In genomic region chr16:77273-77806, GRCh38 we compare ENCODE assay signal across 8 cellular contexts. TPM values are rescaled to one million over a fixed set of nuclear protein-coding genes. Genes with fewer than 3 reads are reported as not detected.
DNase-seq lines count a peak whose midpoint lies in the region; ATAC-seq and TF ChIP-seq lines count a peak whose summit lies in the region.

No MANE protein-coding gene starts in this region.

- TF ChIP-seq CTCF in VCaP (conservative IDR thresholded peaks at IDR 0.05) (no peak), thoracic aorta (IDR thresholded peaks at IDR 0.05) (no peak)

- no peaks in the 10 kb centered on the region for H3K9me3 Mint-ChIP-seq in CD8-positive, alpha-beta memory T cell
- no peaks in the 10 kb centered on the region for H3K9me3 Mint-ChIP-seq in effector memory CD8-positive, alpha-beta T cell

- peaks cover 6% of the 10 kb centered on the region for H3K79me1 ChIP-seq in mesendoderm (ENCODE audit: low read length)

- peak overlapping the region; percentile 98 for H3K56ac ChIP-seq in mesendoderm (ENCODE audit: low read length)

- POLR2A ChIA-PET in CD8-positive, alpha-beta memory T cell (lab: Charles Lee) = interaction anchor here (0.9 kb wide), 1 partner anchor 20 kb away, joined by 3 read pairs; no protein-coding TSS in a partner anchor

- no CpG with 5 or more reads among the region's 31 CpGs for WGBS in mesendoderm (ENCODE audit: extremely low coverage, insufficient coverage, low lambda C conversion rate)

- H3K27me3 ChIP-seq in CD8-positive, alpha-beta memory T cell (ENCODE audit: insufficient read depth, low read length, poor library complexity, severe bottlenecking) = peaks cover 18% of the 10 kb centered on the region
- H3K27me3 ChIP-seq in mesendoderm (ENCODE audit: insufficient read depth, low read length, poor library complexity) (no peaks in the 10 kb centered on the region), thoracic aorta (replicated peaks; ENCODE audit: insufficient read depth) (no peaks in the 10 kb centered on the region)

- H3K4ac ChIP-seq in mesendoderm (ENCODE audit: low read depth, low read length) = peak overlapping the region; percentile 75

- H2AK5ac ChIP-seq in mesendoderm (ENCODE audit: low read length) = peak overlapping the region; percentile 71

- peak overlapping the region; percentile 30 for H3K23ac ChIP-seq in mesendoderm (ENCODE audit: low read length)

- peaks cover 16 to 17% of the 10 kb centered on the region in 2 donors for H3K27me3 Mint-ChIP-seq in CD8-positive, alpha-beta memory T cell
- H3K27me3 Mint-ChIP-seq in effector memory CD8-positive, alpha-beta T cell = peaks cover 20 to 28% of the 10 kb centered on the region in 2 donors

- no peak overlapping the region for H2BK15ac ChIP-seq in mesendoderm (replicated peaks; ENCODE audit: low read depth)

- H4K8ac ChIP-seq in mesendoderm (ENCODE audit: low read depth, low read length) = peak overlapping the region; percentile 2

- H3K36me3 ChIP-seq in CD8-positive, alpha-beta memory T cell (ENCODE audit: insufficient read depth, low read length) = no peaks in the 10 kb centered on the region
- H3K36me3 ChIP-seq in mesendoderm (ENCODE audit: control insufficient read depth, insufficient read depth, low read length) = peaks cover 4% of the 10 kb centered on the region
- peaks cover 4% of the 10 kb centered on the region for H3K36me3 ChIP-seq in thoracic aorta

- H3K9ac ChIP-seq in mesendoderm (ENCODE audit: low read length) = peak overlapping the region; percentile 99

- peak; percentile 21 for ATAC-seq in HG03460 (IDR thresholded peaks at IDR 0.05; ENCODE audit: unreplicated experiment)
- peak; percentile 25 for ATAC-seq in effector memory CD8-positive, alpha-beta T cell (replicated peaks)
- peak; percentile 24 for ATAC-seq in thoracic aorta (ENCODE audit: insufficient number of reproducible peaks, low FRiP score, low read depth)

- H3K9me3 ChIP-seq in CD8-positive, alpha-beta memory T cell (ENCODE audit: low read length) = no peaks in the 10 kb centered on the region
- H3K9me3 ChIP-seq in thoracic aorta = no peaks in the 10 kb centered on the region

- CTCF ChIA-PET in CD8-positive, alpha-beta memory T cell (lab: Charles Lee) = interaction anchor here (1.3 to 3.9 kb wide), 3 partner anchors 12 to 30 kb away, joined by 3 to 24 read pairs (median 10); no protein-coding TSS in a partner anchor

- H3K79me2 ChIP-seq in mesendoderm (ENCODE audit: control insufficient read depth, insufficient read depth, low read length) = no peaks in the 10 kb centered on the region

- peak overlapping the region; percentile 21 for H2BK120ac ChIP-seq in mesendoderm (ENCODE audit: low read depth, low read length)

- H4K5ac ChIP-seq in mesendoderm (ENCODE audit: low read length) = no peak overlapping the region

- H2BK5ac ChIP-seq in mesendoderm (ENCODE audit: low read length) = peak overlapping the region; percentile 61

- H3K4me1 Mint-ChIP-seq in CD8-positive, alpha-beta memory T cell = peaks cover 20 to 40% (median 28%) of the 10 kb centered on the region in 3 donors
- peaks cover 31% of the 10 kb centered on the region in 2 donors for H3K4me1 Mint-ChIP-seq in effector memory CD8-positive, alpha-beta T cell (ENCODE audit: low read depth in 2 of 2)

- peak overlapping the region; percentile 82 for H3K18ac ChIP-seq in mesendoderm (ENCODE audit: low read length)

- H3K4me3 Mint-ChIP-seq in CD8-positive, alpha-beta memory T cell = peak overlapping the region; percentile 66 to 91 (median 76)
- H3K4me3 Mint-ChIP-seq in effector memory CD8-positive, alpha-beta T cell = peak overlapping the region; percentile 84 to 87

- peak in 4 of 5 donors; percentile 6 to 55 (median 14) for DNase-seq in CD8-positive, alpha-beta memory T cell
- DNase-seq in GM19240 (ENCODE audit: insufficient read length, low spot score) = peak; percentile 80
- DNase-seq in effector memory CD8-positive, alpha-beta T cell = peak in 1 of 3 experiments; percentile 10
- DNase-seq in mesendoderm = peak; percentile 84
- DNase-seq in thoracic aorta (ENCODE audit: low spot score) = no peak
- DNase-seq in GOT3 (lab: John Stamatoyannopoulos, UW) = no peak

- peak overlapping the region; percentile 65 for H3K27ac ChIP-seq in CD8-positive, alpha-beta memory T cell (ENCODE audit: low read depth, low read length)
- H3K27ac ChIP-seq in VCaP (peak overlapping the region; percentile 81), mesendoderm (ENCODE audit: low read depth, low read length) (peak overlapping the region; percentile 93), thoracic aorta (peak overlapping the region; percentile 95 to 98)

- H3K4me3 ChIP-seq in CD8-positive, alpha-beta memory T cell (ENCODE audit: low read length) = peak overlapping the region; percentile 53
- H3K4me3 ChIP-seq in mesendoderm (ENCODE audit: low read length) (no peak overlapping the region), thoracic aorta (peak overlapping the region; percentile 76)

- peaks cover 25% of the 10 kb centered on the region for H3K4me1 ChIP-seq in CD8-positive, alpha-beta memory T cell (ENCODE audit: insufficient read depth, low read length)
- peaks cover 36% of the 10 kb centered on the region for H3K4me1 ChIP-seq in mesendoderm (ENCODE audit: control insufficient read depth, low read depth, low read length)
- peaks cover 32 to 76% of the 10 kb centered on the region in 2 donors for H3K4me1 ChIP-seq in thoracic aorta (ENCODE audit: control insufficient read depth in 1 of 2, low read depth in 2 of 2)

- peaks cover 0 to 20% (median 0%) of the 10 kb centered on the region in 3 donors for H3K36me3 Mint-ChIP-seq in CD8-positive, alpha-beta memory T cell
- peaks cover 7% of the 10 kb centered on the region for H3K36me3 Mint-ChIP-seq in effector memory CD8-positive, alpha-beta T cell (ENCODE audit: insufficient read depth)

- peak overlapping the region; percentile 39 for H3K4me2 ChIP-seq in mesendoderm (ENCODE audit: low read length)

- H3K27ac Mint-ChIP-seq in CD8-positive, alpha-beta memory T cell = peak overlapping the region in 4 of 8 donors; percentile 38 to 68 (median 40)
- H3K27ac Mint-ChIP-seq in effector memory CD8-positive, alpha-beta T cell = peak overlapping the region; percentile 49 to 72

RNA-seq across cellular contexts. Expression of gene MPG, which starts 0.7 kb away (rescaled TPM):
- 10 to 100 TPM; 47.5 to 48.2 TPM for total RNA-seq in CD8-positive, alpha-beta memory T cell
- 58.1 TPM for polyA plus RNA-seq in CD8-positive, alpha-beta memory T cell
- polyA plus RNA-seq in mesendoderm (2013, experiment 1 of 2) = 60.2 TPM
- polyA plus RNA-seq in mesendoderm (2013, experiment 2 of 2) = 62.3 TPM
- total RNA-seq in thoracic aorta = 100 to 1,000 TPM in 1 of 2 donors, 10 to 100 TPM in 1; 93.1 to 202 TPM

RNA-seq across cellular contexts. Expression of gene RHBDF1, which starts 4.9 kb away (rescaled TPM):
- under 1 TPM; 0.53 to 0.59 TPM for total RNA-seq in CD8-positive, alpha-beta memory T cell
- not detected for polyA plus RNA-seq in CD8-positive, alpha-beta memory T cell
- polyA plus RNA-seq in mesendoderm (2013, experiment 1 of 2) = 95.5 TPM
- 92.6 TPM for polyA plus RNA-seq in mesendoderm (2013, experiment 2 of 2)
- total RNA-seq in thoracic aorta = 100 to 1,000 TPM; 109 to 138 TPM

RNA-seq across cellular contexts. Expression of gene SNRNP25, which starts 23.7 kb away (rescaled TPM):
- 100 to 1,000 TPM; 108 to 110 TPM for total RNA-seq in CD8-positive, alpha-beta memory T cell
- 16.3 TPM for polyA plus RNA-seq in CD8-positive, alpha-beta memory T cell
- 46.6 TPM for polyA plus RNA-seq in mesendoderm (2013, experiment 1 of 2)
- polyA plus RNA-seq in mesendoderm (2013, experiment 2 of 2) = 45.1 TPM
- total RNA-seq in thoracic aorta = 10 to 100 TPM in 1 of 2 donors, 1 to 10 TPM in 1; 6.1 to 16.4 TPM

RNA-seq across cellular contexts. Expression of gene POLR3K, which starts 23.9 kb away (rescaled TPM):
- 10 to 100 TPM; 63.6 to 63.9 TPM for total RNA-seq in CD8-positive, alpha-beta memory T cell
- 35.1 TPM for polyA plus RNA-seq in CD8-positive, alpha-beta memory T cell
- 40.6 TPM for polyA plus RNA-seq in mesendoderm (2013, experiment 1 of 2)
- polyA plus RNA-seq in mesendoderm (2013, experiment 2 of 2) = 41.4 TPM
- 1 to 10 TPM in 1 of 2 donors, not detected in 1; 1.4 TPM for total RNA-seq in thoracic aorta

Comparison
In these comparisons a context has a peak if more than half of its experiments do, and no peak if none do; other contexts are left out.
1. DNase-seq: peak in CD8-positive, alpha-beta memory T cell (4 of 5), GM19240 (single experiment) and mesendoderm (single experiment); none in thoracic aorta (single experiment) and GOT3 (single experiment).
2. RNA of gene RHBDF1, which starts 4.9 kb away (total RNA-seq): 109 to 138 TPM in thoracic aorta; 0.53 to 0.59 TPM in CD8-positive, alpha-beta memory T cell; every median in the first group is over 10 times any median in the second.
3. RNA of gene SNRNP25, which starts 23.7 kb away (total RNA-seq): 108 to 110 TPM in CD8-positive, alpha-beta memory T cell; 6.1 to 16.4 TPM in thoracic aorta; every median in the first group is over 4 times any median in the second.
4. Peak in every context shown above with its lines, with median percentiles within 50 percentile points of each other: H3K27ac ChIP-seq and ATAC-seq.